Comparison of ENCODE assay signal across 21 cellular contexts in the genomic region with DNA sequence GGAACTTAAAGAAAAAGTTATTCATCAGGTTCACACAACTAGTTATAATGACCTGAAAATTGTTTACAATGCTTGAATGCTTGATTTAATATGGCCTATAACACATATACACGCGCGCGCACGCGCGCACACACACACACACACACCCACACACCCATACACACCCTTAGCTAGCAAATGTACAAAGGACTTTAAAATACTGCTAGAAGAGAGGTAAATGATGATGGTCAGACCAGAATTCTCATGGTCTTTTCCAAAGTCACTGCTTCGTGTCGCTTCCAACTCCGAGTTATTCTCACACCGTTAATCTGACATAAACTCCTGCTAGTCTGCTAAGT.
"Had no signal": no experiment of that assay in that cellular context is flagged by ENCODE, and none has a peak within 500 bp of the region (broad histone marks: within the 10 kb centered on the region; RNA-seq: fewer than 3 reads in every experiment).

No MANE protein-coding gene starts in this region.

- H3K9me3 ChIP-seq: adrenal gland, right lobe of liver, thoracic aorta had no signal

- H3K9me3 Mint-ChIP-seq: activated T-cell treated with anti-CD3 and anti-CD28 coated beads, Interleukin-2, amount 50 U/mL, for 24 hours; activated T-helper 2 cell treated with anti-CD3 and anti-CD28 coated beads, Interferon-gamma antibody, Interleukin-2, Interleukin-4, amounts not matched to agents 10 μg/mL and 5 μg/mL and 100 μg/mL, durations not matched to agents 14 hours and 24 hours and 36 hours; nephron progenitor cell; type B pancreatic cell; WTC11 had no signal

- H3K4me3 Mint-ChIP-seq: activated naive CD8-positive, alpha-beta T cell; activated T-cell treated with anti-CD3 and anti-CD28 coated beads, Interleukin-2, amount 50 U/mL, for 24 hours; nephron progenitor cell; type B pancreatic cell; WTC11 had no signal

- DNase-seq: activated CD4-positive, alpha-beta T cell treated with anti-CD3 and anti-CD28 coated beads, Interleukin-2, amount 50 U/mL, for 4 hours; activated CD8-positive, alpha-beta memory T cell treated with anti-CD3 and anti-CD28 coated beads for 24 hours; activated CD8-positive, alpha-beta memory T cell treated with anti-CD3 and anti-CD28 coated beads, Interleukin-2, amount 50 U/mL, for 4 hours; activated naive CD4-positive, alpha-beta T cell; activated T-cell treated with anti-CD3 and anti-CD28 coated beads, Interleukin-2, amount 50 U/mL, for 24 hours; cerebellar nuclear complex; erythroblast; left ventricle myocardium superior; midbrain; nephron progenitor cell; right lobe of liver; stimulated activated CD4-positive, alpha-beta T cell treated with anti-CD3 and anti-CD28 coated beads, Interleukin-2, amount 100 ng/mL, for 48 hours; stimulated activated naive CD4-positive, alpha-beta T cell; T-helper 1 cell had no signal

- H3K27me3 ChIP-seq: adrenal gland, foreskin keratinocyte, right lobe of liver had no signal

- H3K4me3 ChIP-seq: adrenal gland, right lobe of liver, thoracic aorta had no signal

- H3K27me3 Mint-ChIP-seq: activated naive CD8-positive, alpha-beta T cell; activated T-cell treated with anti-CD3 and anti-CD28 coated beads, Interleukin-2, amount 50 U/mL, for 24 hours had no signal

- H3K27ac Mint-ChIP-seq: activated naive CD8-positive, alpha-beta T cell; activated T-helper 2 cell treated with anti-CD3 and anti-CD28 coated beads, Interferon-gamma antibody, Interleukin-2, Interleukin-4, amounts not matched to agents 10 μg/mL and 5 μg/mL and 100 μg/mL, durations not matched to agents 14 hours and 24 hours and 36 hours; nephron progenitor cell; type B pancreatic cell; WTC11 had no signal
